In the genomic region with DNA sequence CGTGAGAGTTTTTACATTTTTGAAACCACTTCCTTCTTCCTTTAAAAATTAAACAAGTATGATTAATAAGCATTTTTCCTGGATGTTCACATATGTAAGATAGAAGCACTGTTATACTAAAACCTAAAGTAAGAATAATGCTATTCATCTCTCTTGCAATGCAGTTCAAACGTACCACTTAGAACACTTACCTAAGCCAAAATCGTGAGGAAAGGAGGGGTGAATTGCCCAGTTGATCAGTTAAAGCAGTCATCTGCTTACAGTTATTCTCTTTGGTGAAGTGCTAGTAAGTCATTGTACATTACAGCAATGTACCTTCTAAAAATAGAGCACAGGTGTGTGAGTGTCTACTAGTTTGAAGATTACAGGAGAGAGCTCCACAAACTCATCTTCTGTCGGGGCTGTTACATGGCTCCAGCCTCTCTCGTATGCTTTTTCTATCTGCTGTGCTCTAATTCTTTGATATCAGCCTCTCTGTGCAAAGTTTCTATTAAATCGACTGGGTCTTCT, we compare ENCODE assay signal across 18 cellular contexts. TPM values are rescaled to one million over a fixed set of nuclear protein-coding genes. Genes with fewer than 3 reads are reported as not detected.
DNase-seq lines count a peak whose midpoint lies in the region; ATAC-seq and TF ChIP-seq lines count a peak whose summit lies in the region.
"Had no signal": no experiment of that assay in that cellular context is flagged by ENCODE, and none has a peak within 500 bp of the region (broad histone marks: within the 10 kb centered on the region; RNA-seq: fewer than 3 reads in every experiment).

No MANE protein-coding gene starts in this region.

- DNase-seq in left ventricle myocardium inferior (no peak), heart left ventricle (no peak), midbrain (lab: John Stamatoyannopoulos, UW) (peak; percentile 18), DMS 273 (lab: John Stamatoyannopoulos, UW; ENCODE audit: unreplicated experiment) (no peak)
- DNase-seq in activated CD8-positive, alpha-beta memory T cell treated with anti-CD3 and anti-CD28 coated beads for 24 hours = no peak
- DNase-seq in activated naive CD4-positive, alpha-beta T cell treated with anti-CD3 and anti-CD28 coated beads, Interleukin-2, amount 50 U/mL, for 72 hours (ENCODE audit: low spot score in 2 of 2) = no peak
- DNase-seq: Caco-2, NCI-H1092 treated with DMSO at 0.1 percent for 48 hours, NCI-H187, NCI-H82 had no signal

- H3K27ac ChIP-seq in left ventricle myocardium inferior (replicated peaks) = peak overlapping the region; percentile 29
- H3K27ac ChIP-seq in heart left ventricle = peak overlapping the region in 2 of 12 donors; percentile 38 to 40
- peak overlapping the region; percentile 0; the same call in 1 of the 2 replicates for H3K27ac ChIP-seq in VCaP
- H3K27ac ChIP-seq: SJSA1 had no signal

- intact Hi-C loops in left ventricle myocardium inferior (cut with micrococcal nuclease) (loop anchor here (10.0 kb wide), 1 partner anchor 93 kb away; no protein-coding TSS in a partner anchor), heart left ventricle (cut with DNase I) (loop anchor here in 8 of 10 donors (5.0 to 10.0 kb wide), 3 partner anchors 101 to 1793 kb away; no protein-coding TSS in a partner anchor)

- 62 to 70% (median 64%) methylated on average over 6 of the region's 6 CpGs for WGBS in heart left ventricle, 4 donors

- ATAC-seq in heart left ventricle (no peak), GM21390 (IDR thresholded peaks at IDR 0.05; ENCODE audit: unreplicated experiment) (no peak)
- ATAC-seq in activated naive CD4-positive, alpha-beta T cell treated with anti-CD3 and anti-CD28 coated beads, Interleukin-2, amount 50 U/mL, for 72 hours = no peak

- no peaks in the 10 kb centered on the region for H3K36me3 Mint-ChIP-seq in activated naive CD4-positive, alpha-beta T cell treated with anti-CD3 and anti-CD28 coated beads, Interleukin-2, amount 50 U/mL, for 72 hours
- H3K36me3 Mint-ChIP-seq: CD14-positive monocyte, IgD-negative memory B cell had no signal

- H3K27me3 ChIP-seq in left ventricle myocardium inferior (ENCODE audit: low read depth) (peaks cover 30% of the 10 kb centered on the region), heart left ventricle (peaks cover 0 to 23% (median 9%) of the 10 kb centered on the region in 9 donors)

- TF ChIP-seq CTCF in left ventricle myocardium inferior (IDR thresholded peaks at IDR 0.05; ENCODE audit: borderline replicate concordance) (no peak), heart left ventricle (IDR thresholded peaks at IDR 0.05) (no peak), VCaP (conservative IDR thresholded peaks at IDR 0.05) (no peak)

- H3K4me1 ChIP-seq in left ventricle myocardium inferior = peaks cover 24% of the 10 kb centered on the region
- H3K4me1 ChIP-seq in heart left ventricle = peaks cover 0 to 24% (median 6%) of the 10 kb centered on the region in 12 donors
- H3K4me1 ChIP-seq: Caco-2, HAP-1, SJSA1 had no signal

- no peaks in the 10 kb centered on the region for H3K36me3 ChIP-seq in left ventricle myocardium inferior
- H3K36me3 ChIP-seq in heart left ventricle = no peaks in the 10 kb centered on the region
- H3K36me3 ChIP-seq: HAP-1, SJSA1 had no signal

- no peak overlapping the region for H3K27ac Mint-ChIP-seq in activated naive CD4-positive, alpha-beta T cell treated with anti-CD3 and anti-CD28 coated beads, Interleukin-2, amount 50 U/mL, for 72 hours
- H3K27ac Mint-ChIP-seq: CD14-positive monocyte, IgD-negative memory B cell had no signal

- H3K4me3 ChIP-seq in left ventricle myocardium inferior (peak overlapping the region; percentile 73), heart left ventricle (peak overlapping the region in 5 of 12 donors; percentile 3 to 32 (median 10))
- H3K4me3 ChIP-seq: HAP-1, SJSA1 had no signal

- no peaks in the 10 kb centered on the region for H3K9me3 Mint-ChIP-seq in activated naive CD4-positive, alpha-beta T cell treated with anti-CD3 and anti-CD28 coated beads, Interleukin-2, amount 50 U/mL, for 72 hours

- H3K9me3 ChIP-seq in left ventricle myocardium inferior (replicated peaks) (no peaks in the 10 kb centered on the region), heart left ventricle (no peaks in the 10 kb centered on the region)
- H3K9me3 ChIP-seq: Caco-2, HAP-1, SJSA1 had no signal

- TF ChIP-seq POLR2A in heart left ventricle (IDR thresholded peaks at IDR 0.05) = no peak

RNA-seq across cellular contexts. Expression of gene NCAM2, which starts 3.4 kb away (rescaled TPM):
- total RNA-seq in left ventricle myocardium inferior (4.4 TPM), heart left ventricle (1 to 10 TPM; 1.1 to 4.3 (median 3.2) TPM)
- under 1 TPM; 0.19 to 0.60 TPM for polyA plus RNA-seq in heart left ventricle
- total RNA-seq in activated naive CD4-positive, alpha-beta T cell treated with anti-CD3 and anti-CD28 coated beads, Interleukin-2, amount 50 U/mL, for 72 hours = not detected
- total RNA-seq: Caco-2, HT1080, OCI-LY7, SJSA1 had no signal
- polyA plus RNA-seq: CD14-positive monocyte, IgD-negative memory B cell had no signal
